In genomic region chr13:75550159-75550567, GRCh38 we compare ENCODE assay signal across 8 cellular contexts. TPM values are rescaled to one million over a fixed set of nuclear protein-coding genes. Genes with fewer than 3 reads are reported as not detected.
A peak's percentile ranks its signal among the peaks of the same experiment; 100 is the strongest.
DNase-seq lines count a peak whose midpoint lies in the region; ATAC-seq and TF ChIP-seq lines count a peak whose summit lies in the region.

No MANE protein-coding gene starts in this region.

- no peak for TF ChIP-seq POLR2A in right lobe of liver (IDR thresholded peaks at IDR 0.05)

- H3K36me3 Mint-ChIP-seq in CD4-positive, alpha-beta T cell (ENCODE audit: low read depth) = peaks cover 32% of the 10 kb centered on the region

- H3K36me3 ChIP-seq in right lobe of liver (no peaks in the 10 kb centered on the region), stomach smooth muscle (ENCODE audit: control insufficient read depth in 2 of 2, insufficient read depth in 2 of 2, low read length in 2 of 2) (no peaks in the 10 kb centered on the region)

- H3K4me1 ChIP-seq in right lobe of liver (peaks cover 0 to 8% (median 3%) of the 10 kb centered on the region in 4 donors), stomach smooth muscle (ENCODE audit: control insufficient read depth, insufficient read depth, low read length) (peaks cover 4% of the 10 kb centered on the region)

- H3K27me3 Mint-ChIP-seq in CD4-positive, alpha-beta T cell = no peaks in the 10 kb centered on the region

- H3K4me1 Mint-ChIP-seq in CD4-positive, alpha-beta T cell (ENCODE audit: low read depth) = peaks cover 53% of the 10 kb centered on the region

- no peaks in the 10 kb centered on the region for H3K9me3 ChIP-seq in CD4-positive, alpha-beta T cell (ENCODE audit: control insufficient read depth, low read length)
- H3K9me3 ChIP-seq in right lobe of liver (no peaks in the 10 kb centered on the region), stomach smooth muscle (ENCODE audit: control insufficient read depth in 2 of 2, low read length in 2 of 2) (no peaks in the 10 kb centered on the region)

- H3K9ac ChIP-seq in stomach smooth muscle (ENCODE audit: low read length in 2 of 2) = peak overlapping the region; percentile 80 to 83

- H3K4me3 ChIP-seq in cardiac fibroblast (replicated peaks in 1 of 2; ENCODE audit: low read depth in 2 of 2, low read length in 2 of 2) = peak overlapping the region; percentile 85 to 94
- H3K4me3 ChIP-seq in right lobe of liver = peak overlapping the region; percentile 80 to 95 (median 93)
- H3K4me3 ChIP-seq in stomach smooth muscle (ENCODE audit: low read length in 2 of 2) = peak overlapping the region; percentile 92 to 97

- H3K9me3 Mint-ChIP-seq in CD4-positive, alpha-beta T cell = no peaks in the 10 kb centered on the region

- DNase-seq in CD4-positive, alpha-beta T cell = no peak
- DNase-seq in RPMI7951 (ENCODE audit: low read depth) (peak; percentile 45), cardiac fibroblast (ENCODE audit: low read depth in 2 of 2) (peak; percentile 63 to 72), right lobe of liver (peak in 1 of 3 donors; percentile 29), UCSD-AML1 (lab: John Stamatoyannopoulos, UW; ENCODE audit: unreplicated experiment) (no peak)

- POLR2A ChIA-PET in CD4-positive, alpha-beta T cell (lab: Charles Lee) = interaction anchor here (1.0 to 3.5 kb wide), 5 partner anchors 9 to 223 kb away, joined by 4 to 22 read pairs (median 5); partner anchors contain the start of gene COMMD6

- H3K27me3 ChIP-seq in CD4-positive, alpha-beta T cell (ENCODE audit: control insufficient read depth, insufficient read depth, low read length) = no peaks in the 10 kb centered on the region
- H3K27me3 ChIP-seq in right lobe of liver (no peaks in the 10 kb centered on the region), stomach smooth muscle (ENCODE audit: control insufficient read depth in 1 of 2, insufficient read depth in 2 of 2, low read length in 2 of 2) (no peaks in the 10 kb centered on the region)

- peak overlapping the region; percentile 89 for H3K27ac Mint-ChIP-seq in CD4-positive, alpha-beta T cell

- H3K27ac ChIP-seq in CD4-positive, alpha-beta T cell (ENCODE audit: low read depth, low read length) = peak overlapping the region; percentile 76
- H3K27ac ChIP-seq in right lobe of liver = peak overlapping the region; percentile 79 to 96 (median 95)
- H3K27ac ChIP-seq in stomach smooth muscle (ENCODE audit: low read length) = no peak overlapping the region

- WGBS in right lobe of liver (ENCODE audit: insufficient coverage, low coverage, low lambda C conversion rate, missing lambda C conversion rate) = 1% methylated on average over 10 of the region's 10 CpGs

- intact Hi-C loops in CD4-positive, alpha-beta T cell (cut with DNase I, micrococcal nuclease) = loop anchor here in 1 of 2 experiments (5.0 kb wide), 1 partner anchor 87 kb away; the partner anchor contains the start of gene LMO7
- intact Hi-C loops in right lobe of liver (cut with DNase I) = no loop called here

- ATAC-seq in CD4-positive, alpha-beta T cell (ENCODE audit: poor library complexity) = no peak
- ATAC-seq in GM19035 (IDR thresholded peaks at IDR 0.05; ENCODE audit: unreplicated experiment) (peak; percentile 11), HG03432 (IDR thresholded peaks at IDR 0.05; ENCODE audit: unreplicated experiment) (peak; percentile 9), right lobe of liver (peak in 1 of 4 donors; percentile 25)

- no peak for TF ChIP-seq CTCF in CD4-positive, alpha-beta T cell (IDR thresholded peaks at IDR 0.05)
- TF ChIP-seq CTCF in cardiac fibroblast (IDR thresholded peaks at IDR 0.05; ENCODE audit: low read depth, low read length) = no peak
- no peak for TF ChIP-seq CTCF in right lobe of liver (IDR thresholded peaks at IDR 0.05)

- peak overlapping the region; percentile 97 for H3K4me3 Mint-ChIP-seq in CD4-positive, alpha-beta T cell

- CTCF ChIA-PET in CD4-positive, alpha-beta T cell (lab: Charles Lee) = no interaction called here

RNA-seq across cellular contexts. Expression of gene UCHL3, which starts 0.6 kb away (rescaled TPM):
- 10 to 100 TPM; 16.0 to 17.7 TPM for total RNA-seq in CD4-positive, alpha-beta T cell
- 56.6 and 60.4 TPM in 2 replicates for total RNA-seq in RPMI7951 (2014; rRNA removed; shearing (Covaris generic))
- 10 to 100 TPM; 14.8 to 33.9 (median 21.9) TPM for total RNA-seq in right lobe of liver

RNA-seq across cellular contexts. Expression of gene COMMD6, which starts 12.5 kb away (rescaled TPM):
- total RNA-seq in CD4-positive, alpha-beta T cell = 100 to 1,000 TPM; 211 to 217 TPM
- 85.5 and 101 TPM in 2 replicates for total RNA-seq in RPMI7951 (2014; rRNA removed; shearing (Covaris generic))
- 10 to 100 TPM; 35.0 to 86.1 (median 58.2) TPM for total RNA-seq in right lobe of liver

Comparison
In these comparisons a context has a peak if more than half of its experiments do, and no peak if none do; other contexts are left out.
1. DNase-seq: peak in RPMI7951 (single experiment) and cardiac fibroblast (2 of 2); none in CD4-positive, alpha-beta T cell (0 of 10) and UCSD-AML1 (single experiment).
2. Peak in every context shown above with its lines, with median percentiles within 50 percentile points of each other: H3K4me3 ChIP-seq.